In genomic region chr5:2891781-2892180, GRCh38 we compare ENCODE assay signal across 20 cellular contexts.
DNase-seq lines count a peak whose midpoint lies in the region; TF ChIP-seq lines count a peak whose summit lies in the region.
"Had no signal": no experiment of that assay in that cellular context is flagged by ENCODE, and none has a peak within 500 bp of the region (broad histone marks: within the 10 kb centered on the region; RNA-seq: fewer than 3 reads in every experiment).

No MANE protein-coding gene starts in this region.

- H3K36me3 ChIP-seq in vagina (no peaks in the 10 kb centered on the region), breast epithelium (no peaks in the 10 kb centered on the region)
- H3K36me3 ChIP-seq: BE2C, HAP-1 had no signal

- H3K27ac ChIP-seq in vagina (no peak overlapping the region), caudate nucleus (ENCODE audit: low read depth, low read length) (no peak overlapping the region), breast epithelium (no peak overlapping the region)
- H3K27ac ChIP-seq: GM23248 had no signal

- TF ChIP-seq POLR2A in lower leg skin (IDR thresholded peaks at IDR 0.05): no peak
- TF ChIP-seq POLR2A in vagina (IDR thresholded peaks at IDR 0.05): no peak
- TF ChIP-seq POLR2A in breast epithelium (IDR thresholded peaks at IDR 0.05): no peak

- H3K4me3 ChIP-seq in lower leg skin (ENCODE audit: low read depth, poor library complexity, severe bottlenecking) (no peak overlapping the region), vagina (no peak overlapping the region), breast epithelium (no peak overlapping the region)
- H3K4me3 ChIP-seq: GM12878, GM23248, HAP-1 had no signal

- intact Hi-C loops in lower leg skin (cut with DNase I; ENCODE audit: low total_unique reads) (no loop called here), posterior vena cava (cut with DNase I) (no loop called here), vagina (cut with DNase I) (no loop called here), breast epithelium (cut with DNase I; ENCODE audit: low total_unique reads) (no loop called here)

- DNase-seq in ecto neural progenitor cell (ENCODE audit: low spot score) (peak; percentile 3), lower leg skin (ENCODE audit: low spot score in 2 of 2) (peak; percentile 6 to 62), posterior vena cava (ENCODE audit: low spot score) (peak; percentile 22), vagina (ENCODE audit: extremely low spot score in 2 of 2) (peak; percentile 34 to 40), caudate nucleus (lab: John Stamatoyannopoulos, UW) (no peak), breast epithelium (ENCODE audit: low spot score in 2 of 2) (no peak), RPMI8226 (no peak)
- DNase-seq: ACHN; BE2C; C1 segment of cervical spinal cord; CD4-positive, CD25-positive, alpha-beta regulatory T cell; CD8-positive, alpha-beta memory T cell; COR-L47; DMS 273 treated with DMSO at 0.1 percent for 48 hours; DMS53; DND-41; EL; GM23248 had no signal

- H3K27me3 ChIP-seq in vagina (no peaks in the 10 kb centered on the region), breast epithelium (no peaks in the 10 kb centered on the region)
- H3K27me3 ChIP-seq: BE2C had no signal

- 88 to 95% methylated on average over 3 of the region's 3 CpGs for WGBS in lower leg skin, 2 donors

- no peaks in the 10 kb centered on the region for H3K4me1 ChIP-seq in vagina
- no peaks in the 10 kb centered on the region for H3K4me1 ChIP-seq in breast epithelium
- H3K4me1 ChIP-seq: BE2C, HAP-1 had no signal

- H3K9me3 ChIP-seq in vagina (no peaks in the 10 kb centered on the region), breast epithelium (no peaks in the 10 kb centered on the region)
- H3K9me3 ChIP-seq: HAP-1 had no signal

- TF ChIP-seq CTCF in lower leg skin (IDR thresholded peaks at IDR 0.05) (no peak), vagina (IDR thresholded peaks at IDR 0.05) (no peak), breast epithelium (IDR thresholded peaks at IDR 0.05) (no peak)

Comparison
In these comparisons a context has a peak if more than half of its experiments do, and no peak if none do; other contexts are left out.
1. DNase-seq: peak in ecto neural progenitor cell (single experiment), lower leg skin (2 of 2), posterior vena cava (single experiment) and vagina (2 of 2); none in caudate nucleus (0 of 61), breast epithelium (0 of 2) and RPMI8226 (single experiment).